ENCODE assay signal across 1 cellular context in the genomic region with DNA sequence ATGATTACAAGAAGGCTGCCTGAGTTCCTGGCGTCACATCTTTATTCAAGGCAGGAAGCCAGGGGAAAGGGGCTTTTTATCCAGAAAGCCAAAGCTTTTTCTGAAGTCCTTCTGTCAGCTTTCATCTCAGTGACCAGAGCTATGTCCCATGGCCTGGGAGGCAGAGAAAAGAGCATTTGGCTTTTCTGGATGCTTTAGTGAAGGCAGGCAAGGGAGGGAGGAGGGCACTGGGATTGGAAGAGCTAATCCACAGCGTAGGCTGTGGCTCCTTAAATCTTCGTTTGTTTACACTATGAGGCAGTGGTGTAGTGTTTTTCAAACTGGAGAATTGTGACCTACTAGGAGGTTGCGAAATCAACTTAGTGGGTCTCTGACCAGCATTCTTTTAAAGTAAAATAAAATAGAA.
A peak's percentile ranks its signal among the peaks of the same experiment; 100 is the strongest.
TF ChIP-seq lines count a peak whose summit lies in the region.

No MANE protein-coding gene starts in this region.

TF ChIP-seq in HEK293, 187 proteins besides CTCF, POLR2A, EP300 and RAD21 (continued from another document and continues in another):
- TF ChIP-seq, protein P1, sequence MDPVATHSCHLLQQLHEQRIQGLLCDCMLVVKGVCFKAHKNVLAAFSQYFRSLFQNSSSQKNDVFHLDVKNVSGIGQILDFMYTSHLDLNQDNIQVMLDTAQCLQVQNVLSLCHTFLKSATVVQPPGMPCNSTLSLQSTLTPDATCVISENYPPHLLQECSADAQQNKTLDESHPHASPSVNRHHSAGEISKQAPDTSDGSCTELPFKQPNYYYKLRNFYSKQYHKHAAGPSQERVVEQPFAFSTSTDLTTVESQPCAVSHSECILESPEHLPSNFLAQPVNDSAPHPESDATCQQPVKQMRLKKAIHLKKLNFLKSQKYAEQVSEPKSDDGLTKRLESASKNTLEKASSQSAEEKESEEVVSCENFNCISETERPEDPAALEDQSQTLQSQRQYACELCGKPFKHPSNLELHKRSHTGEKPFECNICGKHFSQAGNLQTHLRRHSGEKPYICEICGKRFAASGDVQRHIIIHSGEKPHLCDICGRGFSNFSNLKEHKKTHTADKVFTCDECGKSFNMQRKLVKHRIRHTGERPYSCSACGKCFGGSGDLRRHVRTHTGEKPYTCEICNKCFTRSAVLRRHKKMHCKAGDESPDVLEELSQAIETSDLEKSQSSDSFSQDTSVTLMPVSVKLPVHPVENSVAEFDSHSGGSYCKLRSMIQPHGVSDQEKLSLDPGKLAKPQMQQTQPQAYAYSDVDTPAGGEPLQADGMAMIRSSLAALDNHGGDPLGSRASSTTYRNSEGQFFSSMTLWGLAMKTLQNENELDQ (tag by site-specific recombination; IDR thresholded peaks at IDR 0.05; ENCODE audit: low read depth), result no peak
- TF ChIP-seq, protein P2, sequence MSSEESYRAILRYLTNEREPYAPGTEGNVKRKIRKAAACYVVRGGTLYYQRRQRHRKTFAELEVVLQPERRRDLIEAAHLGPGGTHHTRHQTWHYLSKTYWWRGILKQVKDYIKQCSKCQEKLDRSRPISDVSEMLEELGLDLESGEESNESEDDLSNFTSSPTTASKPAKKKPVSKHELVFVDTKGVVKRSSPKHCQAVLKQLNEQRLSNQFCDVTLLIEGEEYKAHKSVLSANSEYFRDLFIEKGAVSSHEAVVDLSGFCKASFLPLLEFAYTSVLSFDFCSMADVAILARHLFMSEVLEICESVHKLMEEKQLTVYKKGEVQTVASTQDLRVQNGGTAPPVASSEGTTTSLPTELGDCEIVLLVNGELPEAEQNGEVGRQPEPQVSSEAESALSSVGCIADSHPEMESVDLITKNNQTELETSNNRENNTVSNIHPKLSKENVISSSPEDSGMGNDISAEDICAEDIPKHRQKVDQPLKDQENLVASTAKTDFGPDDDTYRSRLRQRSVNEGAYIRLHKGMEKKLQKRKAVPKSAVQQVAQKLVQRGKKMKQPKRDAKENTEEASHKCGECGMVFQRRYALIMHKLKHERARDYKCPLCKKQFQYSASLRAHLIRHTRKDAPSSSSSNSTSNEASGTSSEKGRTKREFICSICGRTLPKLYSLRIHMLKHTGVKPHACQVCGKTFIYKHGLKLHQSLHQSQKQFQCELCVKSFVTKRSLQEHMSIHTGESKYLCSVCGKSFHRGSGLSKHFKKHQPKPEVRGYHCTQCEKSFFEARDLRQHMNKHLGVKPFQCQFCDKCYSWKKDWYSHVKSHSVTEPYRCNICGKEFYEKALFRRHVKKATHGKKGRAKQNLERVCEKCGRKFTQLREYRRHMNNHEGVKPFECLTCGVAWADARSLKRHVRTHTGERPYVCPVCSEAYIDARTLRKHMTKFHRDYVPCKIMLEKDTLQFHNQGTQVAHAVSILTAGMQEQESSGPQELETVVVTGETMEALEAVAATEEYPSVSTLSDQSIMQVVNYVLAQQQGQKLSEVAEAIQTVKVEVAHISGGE (tag by site-specific recombination; conservative IDR thresholded peaks at IDR 0.05; ENCODE audit: low read depth), result no peak
- TF ChIP-seq ZNF514 (tag by site-specific recombination; IDR thresholded peaks at IDR 0.05) (no peak), ZNF629 (tag by site-specific recombination; IDR thresholded peaks at IDR 0.05) (no peak), ZNF37A (tag by site-specific recombination; IDR thresholded peaks at IDR 0.05) (no peak), ZFHX2 (tag by site-specific recombination; conservative IDR thresholded peaks at IDR 0.05) (peak; percentile 57), ZNF169 (tag by site-specific recombination; IDR thresholded peaks at IDR 0.05) (no peak), ZNF768 (tag by site-specific recombination; IDR thresholded peaks at IDR 0.05) (no peak), ZNF121 (tag by site-specific recombination; IDR thresholded peaks at IDR 0.05) (no peak), ZNF302 (tag by site-specific recombination; IDR thresholded peaks at IDR 0.05; ENCODE audit: low read depth) (no peak), MZF1 (tag by site-specific recombination; IDR thresholded peaks at IDR 0.05; ENCODE audit: borderline replicate concordance) (no peak), FEZF1 (tag by site-specific recombination; IDR thresholded peaks at IDR 0.05) (no peak), ZNF560 (tag by site-specific recombination; IDR thresholded peaks at IDR 0.05; ENCODE audit: borderline replicate concordance) (no peak), ZFP3 (tag by site-specific recombination; IDR thresholded peaks at IDR 0.05; ENCODE audit: low read depth) (no peak), ZNF311 (tag by site-specific recombination; IDR thresholded peaks at IDR 0.05; ENCODE audit: borderline replicate concordance) (no peak), ZBTB8A (tag by site-specific recombination; IDR thresholded peaks at IDR 0.05) (no peak), KLF8 (tag by site-specific recombination; IDR thresholded peaks at IDR 0.05) (no peak), YY1 (tag by site-specific recombination; IDR thresholded peaks at IDR 0.05) (no peak), ZBTB7A (tag by site-specific recombination; IDR thresholded peaks at IDR 0.05; ENCODE audit: low read depth) (no peak), REPIN1 (tag by site-specific recombination; IDR thresholded peaks at IDR 0.05; ENCODE audit: low read depth) (no peak), GFI1B (tag by site-specific recombination; IDR thresholded peaks at IDR 0.05) (no peak), ZNF138 (tag by site-specific recombination; IDR thresholded peaks at IDR 0.05; ENCODE audit: borderline replicate concordance) (no peak), ZNF600 (tag by site-specific recombination; IDR thresholded peaks at IDR 0.05) (no peak), SP3 (tag by site-specific recombination; IDR thresholded peaks at IDR 0.05) (no peak), ZEB2 (tag by site-specific recombination; IDR thresholded peaks at IDR 0.05) (no peak), TCF7L2 (IDR thresholded peaks at IDR 0.05; ENCODE audit: borderline replicate concordance, low read depth, low read length) (no peak), ZNF571 (tag by site-specific recombination; IDR thresholded peaks at IDR 0.05) (no peak), ZNF223 (tag by site-specific recombination; IDR thresholded peaks at IDR 0.05) (no peak), ZNF23 (tag by site-specific recombination; IDR thresholded peaks at IDR 0.05; ENCODE audit: borderline replicate concordance) (no peak), ZNF335 (tag by site-specific recombination; conservative IDR thresholded peaks at IDR 0.05) (peak; percentile 14; the same call in 1 of the 2 replicates), ZNF155 (tag by site-specific recombination; IDR thresholded peaks at IDR 0.05) (no peak), SP7 (tag by site-specific recombination; IDR thresholded peaks at IDR 0.05) (peak; percentile 5; the same call in 1 of the 2 replicates), KLF7 (tag by site-specific recombination; IDR thresholded peaks at IDR 0.05; ENCODE audit: borderline replicate concordance) (no peak), SCRT1 (tag by site-specific recombination; IDR thresholded peaks at IDR 0.05; ENCODE audit: borderline replicate concordance) (no peak), ZNF19 (tag by site-specific recombination; IDR thresholded peaks at IDR 0.05; ENCODE audit: low read depth) (no peak), ZNF266 (tag by site-specific recombination; IDR thresholded peaks at IDR 0.05; ENCODE audit: low read depth) (no peak), ZNF354C (tag by site-specific recombination; IDR thresholded peaks at IDR 0.05; ENCODE audit: borderline replicate concordance, low read depth) (no peak), ZNF394 (tag by site-specific recombination; IDR thresholded peaks at IDR 0.05; ENCODE audit: borderline replicate concordance) (peak; percentile 18; the same call in 1 of the 2 replicates), ZNF10 (tag by site-specific recombination; IDR thresholded peaks at IDR 0.05) (no peak), ZNF366 (tag by site-specific recombination; conservative IDR thresholded peaks at IDR 0.05) (no peak), GLI4 (tag by site-specific recombination; IDR thresholded peaks at IDR 0.05) (no peak), ZNF473 (tag by site-specific recombination; IDR thresholded peaks at IDR 0.05) (no peak), ZNF214 (tag by site-specific recombination; IDR thresholded peaks at IDR 0.05; ENCODE audit: borderline replicate concordance) (0 out of 2 replicates have a peak, but pooled peaks have one; percentile 33), ZNF274 (IDR thresholded peaks at IDR 0.05; ENCODE audit: low read length) (no peak), ZNF274 (tag by site-specific recombination; IDR thresholded peaks at IDR 0.05; ENCODE audit: borderline replicate concordance) (no peak), HOXC10 (CRISPR knock-in tag; IDR thresholded peaks at IDR 0.05) (no peak), ZNF707 (tag by site-specific recombination; IDR thresholded peaks at IDR 0.05) (no peak), SETDB1 (IDR thresholded peaks at IDR 0.05; ENCODE audit: insufficient read length, low read length) (peak; percentile 81), TRIM28 (IDR thresholded peaks at IDR 0.05; ENCODE audit: borderline replicate concordance, low read length) (peak; percentile 83)
- TF ChIP-seq, protein P3, sequence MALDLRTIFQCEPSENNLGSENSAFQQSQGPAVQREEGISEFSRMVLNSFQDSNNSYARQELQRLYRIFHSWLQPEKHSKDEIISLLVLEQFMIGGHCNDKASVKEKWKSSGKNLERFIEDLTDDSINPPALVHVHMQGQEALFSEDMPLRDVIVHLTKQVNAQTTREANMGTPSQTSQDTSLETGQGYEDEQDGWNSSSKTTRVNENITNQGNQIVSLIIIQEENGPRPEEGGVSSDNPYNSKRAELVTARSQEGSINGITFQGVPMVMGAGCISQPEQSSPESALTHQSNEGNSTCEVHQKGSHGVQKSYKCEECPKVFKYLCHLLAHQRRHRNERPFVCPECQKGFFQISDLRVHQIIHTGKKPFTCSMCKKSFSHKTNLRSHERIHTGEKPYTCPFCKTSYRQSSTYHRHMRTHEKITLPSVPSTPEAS (tag by site-specific recombination; IDR thresholded peaks at IDR 0.05), result no peak
- TF ChIP-seq, protein P4, sequence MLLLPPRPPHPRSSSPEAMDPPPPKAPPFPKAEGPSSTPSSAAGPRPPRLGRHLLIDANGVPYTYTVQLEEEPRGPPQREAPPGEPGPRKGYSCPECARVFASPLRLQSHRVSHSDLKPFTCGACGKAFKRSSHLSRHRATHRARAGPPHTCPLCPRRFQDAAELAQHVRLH (tag by site-specific recombination; IDR thresholded peaks at IDR 0.05), result no peak
- TF ChIP-seq, protein P5, sequence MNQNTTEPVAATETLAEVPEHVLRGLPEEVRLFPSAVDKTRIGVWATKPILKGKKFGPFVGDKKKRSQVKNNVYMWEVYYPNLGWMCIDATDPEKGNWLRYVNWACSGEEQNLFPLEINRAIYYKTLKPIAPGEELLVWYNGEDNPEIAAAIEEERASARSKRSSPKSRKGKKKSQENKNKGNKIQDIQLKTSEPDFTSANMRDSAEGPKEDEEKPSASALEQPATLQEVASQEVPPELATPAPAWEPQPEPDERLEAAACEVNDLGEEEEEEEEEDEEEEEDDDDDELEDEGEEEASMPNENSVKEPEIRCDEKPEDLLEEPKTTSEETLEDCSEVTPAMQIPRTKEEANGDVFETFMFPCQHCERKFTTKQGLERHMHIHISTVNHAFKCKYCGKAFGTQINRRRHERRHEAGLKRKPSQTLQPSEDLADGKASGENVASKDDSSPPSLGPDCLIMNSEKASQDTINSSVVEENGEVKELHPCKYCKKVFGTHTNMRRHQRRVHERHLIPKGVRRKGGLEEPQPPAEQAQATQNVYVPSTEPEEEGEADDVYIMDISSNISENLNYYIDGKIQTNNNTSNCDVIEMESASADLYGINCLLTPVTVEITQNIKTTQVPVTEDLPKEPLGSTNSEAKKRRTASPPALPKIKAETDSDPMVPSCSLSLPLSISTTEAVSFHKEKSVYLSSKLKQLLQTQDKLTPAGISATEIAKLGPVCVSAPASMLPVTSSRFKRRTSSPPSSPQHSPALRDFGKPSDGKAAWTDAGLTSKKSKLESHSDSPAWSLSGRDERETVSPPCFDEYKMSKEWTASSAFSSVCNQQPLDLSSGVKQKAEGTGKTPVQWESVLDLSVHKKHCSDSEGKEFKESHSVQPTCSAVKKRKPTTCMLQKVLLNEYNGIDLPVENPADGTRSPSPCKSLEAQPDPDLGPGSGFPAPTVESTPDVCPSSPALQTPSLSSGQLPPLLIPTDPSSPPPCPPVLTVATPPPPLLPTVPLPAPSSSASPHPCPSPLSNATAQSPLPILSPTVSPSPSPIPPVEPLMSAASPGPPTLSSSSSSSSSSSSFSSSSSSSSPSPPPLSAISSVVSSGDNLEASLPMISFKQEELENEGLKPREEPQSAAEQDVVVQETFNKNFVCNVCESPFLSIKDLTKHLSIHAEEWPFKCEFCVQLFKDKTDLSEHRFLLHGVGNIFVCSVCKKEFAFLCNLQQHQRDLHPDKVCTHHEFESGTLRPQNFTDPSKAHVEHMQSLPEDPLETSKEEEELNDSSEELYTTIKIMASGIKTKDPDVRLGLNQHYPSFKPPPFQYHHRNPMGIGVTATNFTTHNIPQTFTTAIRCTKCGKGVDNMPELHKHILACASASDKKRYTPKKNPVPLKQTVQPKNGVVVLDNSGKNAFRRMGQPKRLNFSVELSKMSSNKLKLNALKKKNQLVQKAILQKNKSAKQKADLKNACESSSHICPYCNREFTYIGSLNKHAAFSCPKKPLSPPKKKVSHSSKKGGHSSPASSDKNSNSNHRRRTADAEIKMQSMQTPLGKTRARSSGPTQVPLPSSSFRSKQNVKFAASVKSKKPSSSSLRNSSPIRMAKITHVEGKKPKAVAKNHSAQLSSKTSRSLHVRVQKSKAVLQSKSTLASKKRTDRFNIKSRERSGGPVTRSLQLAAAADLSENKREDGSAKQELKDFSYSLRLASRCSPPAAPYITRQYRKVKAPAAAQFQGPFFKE (tag by site-specific recombination; IDR thresholded peaks at IDR 0.05; ENCODE audit: borderline replicate concordance), result no peak
- TF ChIP-seq, protein P6, sequence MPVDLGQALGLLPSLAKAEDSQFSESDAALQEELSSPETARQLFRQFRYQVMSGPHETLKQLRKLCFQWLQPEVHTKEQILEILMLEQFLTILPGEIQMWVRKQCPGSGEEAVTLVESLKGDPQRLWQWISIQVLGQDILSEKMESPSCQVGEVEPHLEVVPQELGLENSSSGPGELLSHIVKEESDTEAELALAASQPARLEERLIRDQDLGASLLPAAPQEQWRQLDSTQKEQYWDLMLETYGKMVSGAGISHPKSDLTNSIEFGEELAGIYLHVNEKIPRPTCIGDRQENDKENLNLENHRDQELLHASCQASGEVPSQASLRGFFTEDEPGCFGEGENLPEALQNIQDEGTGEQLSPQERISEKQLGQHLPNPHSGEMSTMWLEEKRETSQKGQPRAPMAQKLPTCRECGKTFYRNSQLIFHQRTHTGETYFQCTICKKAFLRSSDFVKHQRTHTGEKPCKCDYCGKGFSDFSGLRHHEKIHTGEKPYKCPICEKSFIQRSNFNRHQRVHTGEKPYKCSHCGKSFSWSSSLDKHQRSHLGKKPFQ (tag by site-specific recombination; IDR thresholded peaks at IDR 0.05), result no peak
- TF ChIP-seq, protein P7, sequence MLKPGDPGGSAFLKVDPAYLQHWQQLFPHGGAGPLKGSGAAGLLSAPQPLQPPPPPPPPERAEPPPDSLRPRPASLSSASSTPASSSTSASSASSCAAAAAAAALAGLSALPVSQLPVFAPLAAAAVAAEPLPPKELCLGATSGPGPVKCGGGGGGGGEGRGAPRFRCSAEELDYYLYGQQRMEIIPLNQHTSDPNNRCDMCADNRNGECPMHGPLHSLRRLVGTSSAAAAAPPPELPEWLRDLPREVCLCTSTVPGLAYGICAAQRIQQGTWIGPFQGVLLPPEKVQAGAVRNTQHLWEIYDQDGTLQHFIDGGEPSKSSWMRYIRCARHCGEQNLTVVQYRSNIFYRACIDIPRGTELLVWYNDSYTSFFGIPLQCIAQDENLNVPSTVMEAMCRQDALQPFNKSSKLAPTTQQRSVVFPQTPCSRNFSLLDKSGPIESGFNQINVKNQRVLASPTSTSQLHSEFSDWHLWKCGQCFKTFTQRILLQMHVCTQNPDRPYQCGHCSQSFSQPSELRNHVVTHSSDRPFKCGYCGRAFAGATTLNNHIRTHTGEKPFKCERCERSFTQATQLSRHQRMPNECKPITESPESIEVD (tag by site-specific recombination; IDR thresholded peaks at IDR 0.05), result peak; percentile 41; the same call in 1 of the 2 replicates
